In genomic region chr17:72592242-72592966, GRCh38 we compare ENCODE assay signal across 1 cellular context.
TF ChIP-seq lines count a peak whose summit lies in the region.

No MANE protein-coding gene starts in this region.

TF ChIP-seq in HEK293, 187 proteins besides CTCF, POLR2A, EP300 and RAD21 (continued from another document and continues in another):
- TF ChIP-seq ZSCAN4 (tag by site-specific recombination; IDR thresholded peaks at IDR 0.05), result no peak
- TF ChIP-seq ZBTB11 (tag by site-specific recombination; conservative IDR thresholded peaks at IDR 0.05; ENCODE audit: low read depth), result no peak
- TF ChIP-seq ZNF157 (tag by site-specific recombination; IDR thresholded peaks at IDR 0.05), result no peak
- TF ChIP-seq KLF7 (tag by site-specific recombination; IDR thresholded peaks at IDR 0.05; ENCODE audit: borderline replicate concordance), result 0 out of 2 replicates have a peak, but pooled peaks have one; percentile 35
- TF ChIP-seq ZBTB26 (tag by site-specific recombination; optimal IDR thresholded peaks at IDR 0.05), result peak; percentile 96
- TF ChIP-seq ZNF132 (tag by site-specific recombination; IDR thresholded peaks at IDR 0.05; ENCODE audit: borderline replicate concordance), result no peak
- TF ChIP-seq MZF1 (tag by site-specific recombination; IDR thresholded peaks at IDR 0.05; ENCODE audit: borderline replicate concordance), result no peak
- TF ChIP-seq ZNF292 (tag by site-specific recombination; IDR thresholded peaks at IDR 0.05; ENCODE audit: borderline replicate concordance, low read depth), result no peak
- TF ChIP-seq ZNF184 (tag by site-specific recombination; IDR thresholded peaks at IDR 0.05), result no peak
- TF ChIP-seq ZFP37 (tag by site-specific recombination; IDR thresholded peaks at IDR 0.05), result no peak
- TF ChIP-seq TRIM28 (IDR thresholded peaks at IDR 0.05; ENCODE audit: borderline replicate concordance, low read length), result no peak
- no peak for TF ChIP-seq ZBTB48 (tag by site-specific recombination; IDR thresholded peaks at IDR 0.05)
- TF ChIP-seq ZNF704 (tag by site-specific recombination; IDR thresholded peaks at IDR 0.05), result no peak
- no peak for TF ChIP-seq OSR2 (tag by site-specific recombination; IDR thresholded peaks at IDR 0.05)
- TF ChIP-seq PRDM6 (tag by site-specific recombination; IDR thresholded peaks at IDR 0.05), result no peak
- peak; percentile 88 for TF ChIP-seq SP7 (tag by site-specific recombination; IDR thresholded peaks at IDR 0.05)
- no peak for TF ChIP-seq ZNF175 (tag by site-specific recombination; IDR thresholded peaks at IDR 0.05)
- no peak for TF ChIP-seq ZBTB21 (tag by site-specific recombination; IDR thresholded peaks at IDR 0.05)
- 0 out of 2 replicates have a peak, but pooled peaks have one; percentile 53 for TF ChIP-seq IKZF3 (tag by site-specific recombination; IDR thresholded peaks at IDR 0.05)
- TF ChIP-seq ZNF112 (tag by site-specific recombination; IDR thresholded peaks at IDR 0.05), result no peak
- no peak for TF ChIP-seq ZNF341 (tag by site-specific recombination; IDR thresholded peaks at IDR 0.05; ENCODE audit: low read depth)
- TF ChIP-seq OVOL3 (tag by site-specific recombination; IDR thresholded peaks at IDR 0.05), result no peak
- TF ChIP-seq ZNF23 (tag by site-specific recombination; IDR thresholded peaks at IDR 0.05; ENCODE audit: borderline replicate concordance), result no peak
- peak; percentile 51; the same call in 1 of the 2 replicates for TF ChIP-seq ZSCAN30 (tag by site-specific recombination; IDR thresholded peaks at IDR 0.05)
- 0 out of 2 replicates have a peak, but pooled peaks have one; percentile 23 for TF ChIP-seq ZNF223 (tag by site-specific recombination; IDR thresholded peaks at IDR 0.05)
- TF ChIP-seq ZBTB17 (tag by site-specific recombination; IDR thresholded peaks at IDR 0.05), result peak; percentile 77
- no peak for TF ChIP-seq ZNF664 (tag by site-specific recombination; IDR thresholded peaks at IDR 0.05)
- no peak for TF ChIP-seq SCRT1 (tag by site-specific recombination; IDR thresholded peaks at IDR 0.05; ENCODE audit: borderline replicate concordance)
- no peak for TF ChIP-seq REST (tag by site-specific recombination; IDR thresholded peaks at IDR 0.05)
- no peak for TF ChIP-seq FEZF1 (tag by site-specific recombination; IDR thresholded peaks at IDR 0.05)
- no peak for TF ChIP-seq ZNF677 (tag by site-specific recombination; IDR thresholded peaks at IDR 0.05)
- TF ChIP-seq SETDB1 (IDR thresholded peaks at IDR 0.05; ENCODE audit: insufficient read length, low read length), result no peak
- peak; percentile 81; the same call in 1 of the 2 replicates for TF ChIP-seq ZNF394 (tag by site-specific recombination; IDR thresholded peaks at IDR 0.05; ENCODE audit: borderline replicate concordance)
- peak; percentile 83 for TF ChIP-seq PRDM10 (tag by site-specific recombination; IDR thresholded peaks at IDR 0.05)
- TF ChIP-seq ZBTB7A (tag by site-specific recombination; IDR thresholded peaks at IDR 0.05; ENCODE audit: low read depth), result no peak
- TF ChIP-seq ZNF843 (tag by site-specific recombination; IDR thresholded peaks at IDR 0.05), result 0 out of 2 replicates have a peak, but pooled peaks have one; percentile 20
- TF ChIP-seq ZNF513 (tag by site-specific recombination; IDR thresholded peaks at IDR 0.05), result no peak
- no peak for TF ChIP-seq ZNF280D (tag by site-specific recombination; IDR thresholded peaks at IDR 0.05)
- no peak for TF ChIP-seq ZNF830 (tag by site-specific recombination; IDR thresholded peaks at IDR 0.05; ENCODE audit: low read depth)
